ENCODE assay signal across 16 cellular contexts in genomic region chr22:40088818-40089217, GRCh38.
"Had no signal": no experiment of that assay in that cellular context is flagged by ENCODE, and none has a peak within 500 bp of the region (broad histone marks: within the 10 kb centered on the region; RNA-seq: fewer than 3 reads in every experiment).

No MANE protein-coding gene starts in this region.

- ATAC-seq: esophagus mucosa; heart left ventricle; left colon; natural killer cell treated with Interleukin-12 subunit alpha and Interleukin-12 subunit beta and Interleukin-15 and Interleukin-18, amount 100 ng/mL, for 72 hours; stimulated activated naive CD8-positive, alpha-beta T cell treated with anti-CD3 and anti-CD28 coated beads, Interleukin-15, Interleukin-2, amounts not matched to agents 100 U/mL and 50 U/mL, for 24 hours had no signal

- H3K36me3 Mint-ChIP-seq: natural killer cell treated with Interleukin-12 subunit alpha and Interleukin-12 subunit beta and Interleukin-15 and Interleukin-18, amount 100 ng/mL, for 72 hours; neural progenitor cell had no signal

- H3K27me3 Mint-ChIP-seq: natural killer cell treated with Interleukin-12 subunit alpha and Interleukin-12 subunit beta and Interleukin-15 and Interleukin-18, amount 100 ng/mL, for 72 hours had no signal

- H3K4me1 Mint-ChIP-seq: neural progenitor cell had no signal

- H3K9me3 Mint-ChIP-seq: natural killer cell treated with Interleukin-12 subunit alpha and Interleukin-12 subunit beta and Interleukin-15 and Interleukin-18, amount 100 ng/mL, for 72 hours had no signal

- H3K4me3 Mint-ChIP-seq: natural killer cell treated with Interleukin-12 subunit alpha and Interleukin-12 subunit beta and Interleukin-15 and Interleukin-18, amount 100 ng/mL, for 72 hours; neural progenitor cell had no signal

- H3K27ac Mint-ChIP-seq: natural killer cell treated with Interleukin-12 subunit alpha and Interleukin-12 subunit beta and Interleukin-15 and Interleukin-18, amount 100 ng/mL, for 72 hours; neural progenitor cell had no signal

- DNase-seq: effector memory CD4-positive, alpha-beta T cell; heart left ventricle; hippocampal formation; left colon; nucleus accumbens; ovary; sigmoid colon; stimulated activated CD4-positive, alpha-beta T cell treated with anti-CD3 and anti-CD28 coated beads, Interleukin-2, amount 100 ng/mL, for 24 hours; stimulated activated CD4-positive, alpha-beta T cell treated with anti-CD3 and anti-CD28 coated beads, Interleukin-4, amount 100 ng/mL, for 4 hours; stimulated activated naive CD8-positive, alpha-beta T cell treated with anti-CD3 and anti-CD28 coated beads, Interleukin-15, Interleukin-2, amounts not matched to agents 100 U/mL and 50 U/mL, for 24 hours; tibial artery; upper lobe of left lung; uterus had no signal
